Comparison of ENCODE assay signal across 8 cellular contexts in genomic region chr1:11804666-11805453, GRCh38. TPM values are rescaled to one million over a fixed set of nuclear protein-coding genes. Genes with fewer than 3 reads are reported as not detected.
DNase-seq lines count a peak whose midpoint lies in the region; ATAC-seq and TF ChIP-seq lines count a peak whose summit lies in the region.

No MANE protein-coding gene starts in this region.

- peak overlapping the region; percentile 100 for H3K4me3 Mint-ChIP-seq in central memory CD8-positive, alpha-beta T cell
- peak overlapping the region; percentile 97 for H3K4me3 Mint-ChIP-seq in stimulated activated naive CD8-positive, alpha-beta T cell treated with anti-CD3 and anti-CD28 coated beads, Interleukin-15, Interleukin-2, amounts not matched to agents 100 ng/mL and 50 ng/mL, for 24 hours

- peaks cover 27% of the 10 kb centered on the region for H3K36me3 Mint-ChIP-seq in central memory CD8-positive, alpha-beta T cell (ENCODE audit: insufficient read depth)
- H3K36me3 Mint-ChIP-seq in stimulated activated naive CD8-positive, alpha-beta T cell treated with anti-CD3 and anti-CD28 coated beads, Interleukin-15, Interleukin-2, amounts not matched to agents 100 ng/mL and 50 ng/mL, for 24 hours (ENCODE audit: low read depth): peaks cover 27% of the 10 kb centered on the region

- peak overlapping the region; percentile 99 for H3K27ac Mint-ChIP-seq in central memory CD8-positive, alpha-beta T cell (ENCODE audit: low read depth)
- peak overlapping the region; percentile 47 for H3K27ac Mint-ChIP-seq in stimulated activated naive CD8-positive, alpha-beta T cell treated with anti-CD3 and anti-CD28 coated beads, Interleukin-15, Interleukin-2, amounts not matched to agents 100 ng/mL and 50 ng/mL, for 24 hours

- 2% methylated on average over 22 of the region's 22 CpGs for WGBS in liver

- peaks cover 73% of the 10 kb centered on the region for H3K4me1 Mint-ChIP-seq in central memory CD8-positive, alpha-beta T cell
- H3K4me1 Mint-ChIP-seq in stimulated activated naive CD8-positive, alpha-beta T cell treated with anti-CD3 and anti-CD28 coated beads, Interleukin-15, Interleukin-2, amounts not matched to agents 100 ng/mL and 50 ng/mL, for 24 hours (ENCODE audit: low read depth): peaks cover 67% of the 10 kb centered on the region

- TF ChIP-seq CTCF in liver (IDR thresholded peaks at IDR 0.05; ENCODE audit: low read depth, low read length, missing input control): no peak

- no peaks in the 10 kb centered on the region for H3K9me3 Mint-ChIP-seq in central memory CD8-positive, alpha-beta T cell
- H3K9me3 Mint-ChIP-seq in stimulated activated naive CD8-positive, alpha-beta T cell treated with anti-CD3 and anti-CD28 coated beads, Interleukin-15, Interleukin-2, amounts not matched to agents 100 ng/mL and 50 ng/mL, for 24 hours: no peaks in the 10 kb centered on the region

- peak; percentile 66 for DNase-seq in HT-29 (ENCODE audit: low spot score)
- DNase-seq in SJCRH30: peak in 1 of 2 experiments; percentile 54
- DNase-seq in central memory CD8-positive, alpha-beta T cell (ENCODE audit: low spot score in 2 of 2): no peak
- DNase-seq in HEK293T (ENCODE audit: extremely low spot score): no peak
- no peak for DNase-seq in mucosa of gallbladder (ENCODE audit: low spot score)

- peak overlapping the region; percentile 90 for H3K9ac ChIP-seq in BLaER1
- peak overlapping the region; percentile 87 to 96 for H3K9ac ChIP-seq in liver (ENCODE audit: low read depth in 1 of 2, low read length in 2 of 2)

- H3K4me3 ChIP-seq in BLaER1: peak overlapping the region; percentile 79
- H3K4me3 ChIP-seq in SJCRH30: peak overlapping the region; percentile 78
- H3K4me3 ChIP-seq in liver (ENCODE audit: low read depth in 1 of 3, low read length in 3 of 3): peak overlapping the region; percentile 55 to 72 (median 71)

- POLR2A ChIA-PET in HEK293T (lab: Yijun Ruan, JAX): no interaction called here

- no peak for TF ChIP-seq RAD21 in liver (IDR thresholded peaks at IDR 0.05)

- peak overlapping the region; percentile 98 for H3K4me2 ChIP-seq in BLaER1

- H3K4me1 ChIP-seq in BLaER1: peaks cover 68% of the 10 kb centered on the region
- H3K4me1 ChIP-seq in SJCRH30: peaks cover 22% of the 10 kb centered on the region
- peaks cover 7 to 53% (median 42%) of the 10 kb centered on the region in 4 donors for H3K4me1 ChIP-seq in liver (ENCODE audit: control insufficient read depth in 4 of 4, insufficient read depth in 4 of 4, low read length in 3 of 4)

- H3K36me3 ChIP-seq in BLaER1 (peaks cover 28% of the 10 kb centered on the region), SJCRH30 (peaks cover 3% of the 10 kb centered on the region; the same call in 1 of the 2 replicates), liver (ENCODE audit: control insufficient read depth in 4 of 4, insufficient read depth in 3 of 4, low read depth in 1 of 4, low read length in 3 of 4) (peaks cover 1 to 14% (median 11%) of the 10 kb centered on the region in 4 donors)

- CTCF ChIA-PET in HEK293T (lab: Yijun Ruan, JAX): interaction anchor here (0.6 kb wide), 1 partner anchor 101 kb away, joined by 3 read pairs; no protein-coding TSS in a partner anchor

- no peaks in the 10 kb centered on the region for H3K27me3 Mint-ChIP-seq in central memory CD8-positive, alpha-beta T cell
- no peaks in the 10 kb centered on the region for H3K27me3 Mint-ChIP-seq in stimulated activated naive CD8-positive, alpha-beta T cell treated with anti-CD3 and anti-CD28 coated beads, Interleukin-15, Interleukin-2, amounts not matched to agents 100 ng/mL and 50 ng/mL, for 24 hours

- H3K9me3 ChIP-seq in BLaER1 (no peaks in the 10 kb centered on the region), SJCRH30 (replicated peaks) (no peaks in the 10 kb centered on the region), liver (ENCODE audit: control insufficient read depth in 4 of 4, low read length in 3 of 4) (no peaks in the 10 kb centered on the region)

- no peaks in the 10 kb centered on the region for H3K27me3 ChIP-seq in BLaER1
- no peaks in the 10 kb centered on the region for H3K27me3 ChIP-seq in SJCRH30
- no peaks in the 10 kb centered on the region for H3K27me3 ChIP-seq in liver (ENCODE audit: control insufficient read depth in 4 of 4, insufficient read depth in 4 of 4, low read length in 3 of 4)

- peaks cover 28% of the 10 kb centered on the region for H4K20me1 ChIP-seq in BLaER1

- ATAC-seq in central memory CD8-positive, alpha-beta T cell (replicated peaks; ENCODE audit: extremely low read depth, poor library complexity, severe bottlenecking): no peak

- H3K27ac ChIP-seq in BLaER1 (peak overlapping the region; percentile 89), SJCRH30 (peak overlapping the region; percentile 63), liver (ENCODE audit: low read depth in 1 of 2, low read length in 2 of 2) (peak overlapping the region; percentile 97 to 98)

TF ChIP-seq in liver, 16 proteins besides CTCF, POLR2A, EP300 and RAD21:
- TF ChIP-seq FOXA1 (IDR thresholded peaks at IDR 0.05) (no peak), NR2F2 (IDR thresholded peaks at IDR 0.05) (no peak), HNF4A (conservative IDR thresholded peaks at IDR 0.05) (no peak), EGR1 (IDR thresholded peaks at IDR 0.05; ENCODE audit: low read depth in 2 of 2) (peak in 1 of 2 donors; percentile 18)
- TF ChIP-seq, protein P1, sequence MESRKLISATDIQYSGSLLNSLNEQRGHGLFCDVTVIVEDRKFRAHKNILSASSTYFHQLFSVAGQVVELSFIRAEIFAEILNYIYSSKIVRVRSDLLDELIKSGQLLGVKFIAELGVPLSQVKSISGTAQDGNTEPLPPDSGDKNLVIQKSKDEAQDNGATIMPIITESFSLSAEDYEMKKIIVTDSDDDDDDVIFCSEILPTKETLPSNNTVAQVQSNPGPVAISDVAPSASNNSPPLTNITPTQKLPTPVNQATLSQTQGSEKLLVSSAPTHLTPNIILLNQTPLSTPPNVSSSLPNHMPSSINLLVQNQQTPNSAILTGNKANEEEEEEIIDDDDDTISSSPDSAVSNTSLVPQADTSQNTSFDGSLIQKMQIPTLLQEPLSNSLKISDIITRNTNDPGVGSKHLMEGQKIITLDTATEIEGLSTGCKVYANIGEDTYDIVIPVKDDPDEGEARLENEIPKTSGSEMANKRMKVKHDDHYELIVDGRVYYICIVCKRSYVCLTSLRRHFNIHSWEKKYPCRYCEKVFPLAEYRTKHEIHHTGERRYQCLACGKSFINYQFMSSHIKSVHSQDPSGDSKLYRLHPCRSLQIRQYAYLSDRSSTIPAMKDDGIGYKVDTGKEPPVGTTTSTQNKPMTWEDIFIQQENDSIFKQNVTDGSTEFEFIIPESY (IDR thresholded peaks at IDR 0.05): no peak

TF ChIP-seq in HEK293T, 16 proteins besides CTCF, POLR2A, EP300 and RAD21:
- TF ChIP-seq ARNT (IDR thresholded peaks at IDR 0.05) (no peak), NFRKB (IDR thresholded peaks at IDR 0.05) (no peak), SUZ12 (IDR thresholded peaks at IDR 0.05) (no peak), HDGF (IDR thresholded peaks at IDR 0.05; ENCODE audit: borderline replicate concordance) (no peak), ZNF384 (IDR thresholded peaks at IDR 0.05) (no peak), ELF4 (IDR thresholded peaks at IDR 0.05) (no peak), LEF1 (IDR thresholded peaks at IDR 0.05; ENCODE audit: borderline replicate concordance) (no peak)

RNA-seq across cellular contexts. Expression of gene MTHFR, which starts 0.9 kb away (rescaled TPM):
- total RNA-seq in HT-29 (2014; rRNA removed; shearing (Covaris generic)): 25.3 and 32.2 TPM in 2 replicates
- 10.1 and 11.1 TPM in 2 replicates for total RNA-seq in SJCRH30 (2014; rRNA removed; shearing (Covaris generic))
- total RNA-seq in liver (10 to 100 TPM; 27.6 to 29.0 TPM), mucosa of gallbladder (47.2 TPM)
- polyA plus RNA-seq in liver: 1 to 10 TPM; 5.5 to 9.0 TPM

RNA-seq across cellular contexts. Expression of gene CLCN6, which starts 1.1 kb away (rescaled TPM):
- total RNA-seq in HT-29 (2014; rRNA removed; shearing (Covaris generic)): 9.7 TPM in 2 replicates
- total RNA-seq in SJCRH30 (2014; rRNA removed; shearing (Covaris generic)): 10.7 and 14.2 TPM in 2 replicates
- total RNA-seq in liver (1 to 10 TPM; 5.6 to 9.0 TPM), mucosa of gallbladder (27.1 TPM)
- 1 to 10 TPM; 5.0 to 7.3 TPM for polyA plus RNA-seq in liver

RNA-seq across cellular contexts. Expression of gene NPPA, which starts 42.7 kb away (rescaled TPM):
- not detected in 2 replicates for total RNA-seq in HT-29 (2014; rRNA removed; shearing (Covaris generic))
- total RNA-seq in SJCRH30 (2014; rRNA removed; shearing (Covaris generic)): 0.61 and 1.3 TPM in 2 replicates
- not detected for total RNA-seq in liver
- under 1 TPM in 1 of 2 donors, not detected in 1; 0.12 TPM for polyA plus RNA-seq in liver
- total RNA-seq in mucosa of gallbladder: not detected

RNA-seq across cellular contexts. Expression of gene C1orf167, which starts 42.9 kb away (rescaled TPM):
- total RNA-seq in HT-29 (2014; rRNA removed; shearing (Covaris generic)): not detected in 2 replicates
- total RNA-seq in SJCRH30 (2014; rRNA removed; shearing (Covaris generic)): not detected in 2 replicates
- total RNA-seq in liver (not detected), mucosa of gallbladder (0.29 TPM)
- polyA plus RNA-seq in liver: under 1 TPM in 1 of 2 donors, not detected in 1; 0.37 TPM

RNA-seq across cellular contexts. Expression of gene NPPB, which starts 53.9 kb away (rescaled TPM):
- not detected in 2 replicates for total RNA-seq in HT-29 (2014; rRNA removed; shearing (Covaris generic))
- total RNA-seq in SJCRH30 (2014; rRNA removed; shearing (Covaris generic)): 0.67 and 0.89 TPM in 2 replicates
- total RNA-seq in liver: not detected
- polyA plus RNA-seq in liver: not detected
- total RNA-seq in mucosa of gallbladder: not detected
